Comparison of ENCODE assay signal across 8 cellular contexts in the genomic region with DNA sequence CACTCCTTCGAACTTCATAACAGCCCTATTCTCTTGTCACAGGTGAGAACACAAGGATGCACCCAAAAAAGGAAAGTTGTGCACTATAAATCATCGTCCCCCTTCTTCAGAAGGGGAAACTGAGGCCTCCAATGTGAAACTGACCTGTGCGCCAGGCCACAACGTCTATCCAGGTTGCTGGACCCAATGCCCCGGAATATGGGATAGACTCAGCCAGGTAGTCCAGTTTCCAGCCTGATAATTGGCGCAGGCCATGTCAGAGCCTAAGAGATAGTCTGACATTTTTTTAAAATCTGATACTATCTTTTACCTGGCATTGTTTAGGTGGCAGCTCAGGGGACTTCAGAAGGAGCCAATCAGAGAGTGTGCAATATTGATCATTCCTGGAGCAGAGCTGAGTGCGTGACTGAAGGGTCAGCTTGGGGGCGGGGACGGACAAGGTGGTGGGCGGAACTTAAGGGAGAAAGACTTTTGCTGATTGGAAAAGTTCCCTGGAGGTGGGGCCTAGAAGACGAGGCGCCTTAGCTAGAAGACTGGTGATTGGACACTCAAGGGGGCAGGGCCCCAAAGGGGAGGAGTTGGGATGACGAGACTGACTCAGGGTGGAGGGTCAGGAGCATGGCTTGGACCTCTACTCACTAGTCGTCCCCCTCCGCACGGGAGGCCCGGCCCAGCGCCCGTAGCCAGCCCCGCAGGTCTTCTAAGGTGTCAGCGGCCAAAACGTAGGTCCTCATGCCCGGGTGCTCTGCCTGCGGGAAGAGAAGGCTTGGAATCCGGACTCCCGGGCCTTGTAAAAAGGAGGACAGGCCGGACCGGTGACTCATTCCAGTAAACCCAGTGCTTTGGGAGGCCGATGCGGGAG. TPM values are rescaled to one million over a fixed set of nuclear protein-coding genes. Genes with fewer than 3 reads are reported as not detected.
A peak's percentile ranks its signal among the peaks of the same experiment; 100 is the strongest.
DNase-seq lines count a peak whose midpoint lies in the region; ATAC-seq and TF ChIP-seq lines count a peak whose summit lies in the region.

No MANE protein-coding gene starts in this region.

- no peak overlapping the region for H3K4me3 ChIP-seq in parathyroid adenoma (ENCODE audit: low read depth, low read length)

- peak overlapping the region; percentile 94 for H3K4me3 Mint-ChIP-seq in activated CD4-positive, alpha-beta T cell treated with anti-CD3 and anti-CD28 coated beads for 36 hours
- H3K4me3 Mint-ChIP-seq in endothelial cell (ENCODE audit: unreplicated experiment) = peak overlapping the region; percentile 11

- intact Hi-C loops in activated CD4-positive, alpha-beta T cell treated with anti-CD3 and anti-CD28 coated beads for 36 hours (cut with DNase I, micrococcal nuclease) = loop anchor here (1.0 to 2.0 kb wide), 6 partner anchors 12 to 133 kb away; partner anchors contain the start of genes NUCB1 (in 2 of the 2), PPP1R15A (in 2 of the 2), BCAT2 (in 1 of the 2) and FTL (in 1 of the 2)

- TF ChIP-seq CTCF in endothelial cell (IDR thresholded peaks at IDR 0.05; ENCODE audit: unreplicated experiment) (no peak), parathyroid adenoma (IDR thresholded peaks at IDR 0.05) (no peak)

- CTCF ChIA-PET in activated CD4-positive, alpha-beta T cell treated with anti-CD3 and anti-CD28 coated beads for 36 hours (lab: Charles Lee) = interaction anchor here (0.7 kb wide), 1 partner anchor 225 kb away, joined by 3 read pairs; no protein-coding TSS in a partner anchor

- H3K9me3 Mint-ChIP-seq in activated CD4-positive, alpha-beta T cell treated with anti-CD3 and anti-CD28 coated beads for 36 hours (ENCODE audit: low read depth) = no peaks in the 10 kb centered on the region
- no peaks in the 10 kb centered on the region for H3K9me3 Mint-ChIP-seq in endothelial cell (ENCODE audit: unreplicated experiment)

- no peaks in the 10 kb centered on the region for H3K9me3 ChIP-seq in parathyroid adenoma (ENCODE audit: control insufficient read depth, low read length)

- POLR2A ChIA-PET in activated CD4-positive, alpha-beta T cell treated with anti-CD3 and anti-CD28 coated beads for 36 hours (lab: Charles Lee) = no interaction called here

- no peak overlapping the region for H3K9ac ChIP-seq in parathyroid adenoma

- H3K36me3 Mint-ChIP-seq in activated CD4-positive, alpha-beta T cell treated with anti-CD3 and anti-CD28 coated beads for 36 hours (ENCODE audit: low read depth) = no peaks in the 10 kb centered on the region
- no peaks in the 10 kb centered on the region for H3K36me3 Mint-ChIP-seq in endothelial cell (ENCODE audit: low read depth, unreplicated experiment)

- no peaks in the 10 kb centered on the region for H3K27me3 Mint-ChIP-seq in activated CD4-positive, alpha-beta T cell treated with anti-CD3 and anti-CD28 coated beads for 36 hours
- peaks cover 2% of the 10 kb centered on the region for H3K27me3 Mint-ChIP-seq in endothelial cell (ENCODE audit: unreplicated experiment)

- no peak overlapping the region for H2AFZ ChIP-seq in parathyroid adenoma

- peak; percentile 58 for DNase-seq in activated CD4-positive, alpha-beta T cell treated with anti-CD3 and anti-CD28 coated beads for 36 hours
- DNase-seq in activated CD4-positive, alpha-beta T cell treated with anti-CD3 and anti-CD28 coated beads, Interleukin-2, amount 50 U/mL, for 4 hours = no peak
- DNase-seq in endothelial cell (ENCODE audit: low spot score) = no peak
- DNase-seq in midbrain (lab: John Stamatoyannopoulos, UW) = no peak
- DNase-seq in activated CD4-positive, CD25-positive, alpha-beta regulatory T cell treated with anti-CD3 and anti-CD28 coated beads, Interleukin-2, amount 50 U/mL, for 72 hours = no peak
- no peak for DNase-seq in stimulated activated CD4-positive, alpha-beta T cell treated with anti-CD3 and anti-CD28 coated beads, Interleukin-4, amount 100 ng/mL, for 4 hours

- H3K27ac Mint-ChIP-seq in activated CD4-positive, alpha-beta T cell treated with anti-CD3 and anti-CD28 coated beads for 36 hours = no peak overlapping the region
- H3K27ac Mint-ChIP-seq in endothelial cell (ENCODE audit: unreplicated experiment) = no peak overlapping the region

- H3K27me3 ChIP-seq in parathyroid adenoma (ENCODE audit: control insufficient read depth, insufficient read depth, low read length) = no peaks in the 10 kb centered on the region

- ATAC-seq in activated CD4-positive, alpha-beta T cell treated with anti-CD3 and anti-CD28 coated beads for 36 hours = peak; percentile 28
- peak; percentile 45 for ATAC-seq in HG03108 (IDR thresholded peaks at IDR 0.05; ENCODE audit: unreplicated experiment)

- no peak overlapping the region for H3K27ac ChIP-seq in parathyroid adenoma

- H3K4me1 ChIP-seq in parathyroid adenoma = no peaks in the 10 kb centered on the region

- H3K4me1 Mint-ChIP-seq in activated CD4-positive, alpha-beta T cell treated with anti-CD3 and anti-CD28 coated beads for 36 hours = peaks cover 7% of the 10 kb centered on the region
- H3K4me1 Mint-ChIP-seq in endothelial cell (ENCODE audit: unreplicated experiment) = no peaks in the 10 kb centered on the region

- H3K79me2 ChIP-seq in parathyroid adenoma = no peaks in the 10 kb centered on the region

- no peaks in the 10 kb centered on the region for H3K36me3 ChIP-seq in parathyroid adenoma (ENCODE audit: control insufficient read depth, insufficient read depth, low read length)

- H3K4me2 ChIP-seq in parathyroid adenoma (ENCODE audit: low read length) = peak overlapping the region; percentile 69

RNA-seq across cellular contexts. Expression of gene PLEKHA4, which starts 8.5 kb away (rescaled TPM):
- 10 to 100 TPM in 1 of 2 experiments, 1 to 10 TPM in 1; 7.0 to 10.9 TPM for total RNA-seq in activated CD4-positive, alpha-beta T cell treated with anti-CD3 and anti-CD28 coated beads for 36 hours
- 14.1 TPM for total RNA-seq in endothelial cell (ENCODE audit: unreplicated experiment)

RNA-seq across cellular contexts. Expression of gene PPP1R15A, which starts 12.3 kb away (rescaled TPM):
- total RNA-seq in activated CD4-positive, alpha-beta T cell treated with anti-CD3 and anti-CD28 coated beads for 36 hours = 10 to 100 TPM; 51.6 to 62.4 TPM
- 65.8 TPM for total RNA-seq in endothelial cell (ENCODE audit: unreplicated experiment)

RNA-seq across cellular contexts. Expression of gene HSD17B14, which starts 23.7 kb away (rescaled TPM):
- under 1 TPM; 0.21 to 0.83 TPM for total RNA-seq in activated CD4-positive, alpha-beta T cell treated with anti-CD3 and anti-CD28 coated beads for 36 hours
- 65.6 TPM for total RNA-seq in endothelial cell (ENCODE audit: unreplicated experiment)

RNA-seq across cellular contexts. Expression of gene TULP2, which starts 38.6 kb away (rescaled TPM):
- total RNA-seq in activated CD4-positive, alpha-beta T cell treated with anti-CD3 and anti-CD28 coated beads for 36 hours = under 1 TPM; 0.37 to 0.87 TPM
- total RNA-seq in endothelial cell (ENCODE audit: unreplicated experiment) = 4.3 TPM

RNA-seq across cellular contexts. Expression of gene NUCB1, which starts 40.2 kb away (rescaled TPM):
- 100 to 1,000 TPM; 115 to 118 TPM for total RNA-seq in activated CD4-positive, alpha-beta T cell treated with anti-CD3 and anti-CD28 coated beads for 36 hours
- total RNA-seq in endothelial cell (ENCODE audit: unreplicated experiment) = 244 TPM

Comparison
In these comparisons a context has a peak if more than half of its experiments do, and no peak if none do; other contexts are left out.
1. RNA of gene HSD17B14, which starts 23.7 kb away (total RNA-seq): 65.6 TPM in endothelial cell (single experiment); 0.21 to 0.83 TPM in activated CD4-positive, alpha-beta T cell treated with anti-CD3 and anti-CD28 coated beads for 36 hours; every median in the first group is over 10 times any median in the second.